Comparison of ENCODE assay signal across 10 cellular contexts in the genomic region with DNA sequence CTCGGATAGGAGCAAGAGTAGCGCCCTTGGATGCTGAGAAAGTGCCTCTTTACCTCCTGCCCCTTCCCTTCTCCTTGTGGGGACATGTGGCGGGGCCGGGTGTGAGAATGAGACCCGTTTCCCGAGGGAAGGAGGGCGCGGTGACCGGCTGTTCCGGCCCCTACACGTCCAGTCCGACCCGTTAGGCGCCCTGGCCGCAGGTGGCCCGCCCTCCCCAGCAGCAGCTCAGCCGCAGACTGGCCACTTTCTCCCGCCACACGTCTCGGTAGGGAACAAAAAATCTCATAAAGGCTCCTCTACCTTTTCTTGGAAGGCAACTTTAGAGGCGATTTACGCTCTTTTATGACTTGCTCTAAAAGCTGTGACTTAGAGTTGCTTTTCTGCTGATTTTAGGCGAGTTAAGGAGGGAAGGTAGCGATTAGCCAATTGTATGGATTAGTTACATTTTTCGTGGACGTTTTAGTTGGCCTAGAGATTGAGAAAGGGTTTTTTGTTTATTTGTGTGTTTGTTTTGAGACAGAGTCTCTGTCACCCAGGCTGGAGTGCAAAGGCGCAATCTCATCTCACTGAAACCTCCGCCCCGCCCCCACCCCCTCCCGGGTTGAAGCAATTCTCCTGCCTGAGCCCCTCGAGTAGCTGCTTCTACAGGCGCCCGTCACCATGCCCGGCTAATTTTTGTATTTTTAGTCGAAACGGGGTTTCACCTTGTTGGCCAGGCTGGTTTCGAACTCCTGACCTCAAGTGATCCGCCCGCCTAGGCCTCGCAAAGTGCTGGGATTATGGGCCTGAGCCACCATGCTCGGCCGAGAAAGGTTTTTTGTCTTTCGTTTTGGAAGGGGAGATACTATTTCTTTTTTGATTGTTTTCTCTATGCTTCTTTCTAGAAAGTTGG. TPM values are rescaled to one million over a fixed set of nuclear protein-coding genes. Genes with fewer than 3 reads are reported as not detected.
DNase-seq lines count a peak whose midpoint lies in the region; ATAC-seq, FAIRE-seq and TF ChIP-seq lines count a peak whose summit lies in the region.
"Had no signal": no experiment of that assay in that cellular context is flagged by ENCODE, and none has a peak within 500 bp of the region (broad histone marks: within the 10 kb centered on the region; RNA-seq: fewer than 3 reads in every experiment).

No MANE protein-coding gene starts in this region.

- POLR2A ChIA-PET in CD4-positive, alpha-beta T cell (lab: Charles Lee), result no interaction called here
- POLR2A ChIA-PET in IMR-90 (lab: Charles Lee; ENCODE audit: unreplicated experiment) (no interaction called here), H1 (lab: Charles Lee; ENCODE audit: partially characterized antibody) (interaction anchor here (0.9 to 1.1 kb wide), 2 partner anchors 11 to 41 kb away, joined by 3 to 4 read pairs; no protein-coding TSS in a partner anchor)
- POLR2A ChIA-PET in naive thymus-derived CD8-positive, alpha-beta T cell (lab: Charles Lee), result no interaction called here

- dilution Hi-C loops in IMR-90 (cut with HindIII; ENCODE audit: low sequenced_read_pairs, unreplicated experiment), result no loop called here

- intact Hi-C loops in CD4-positive, alpha-beta T cell (cut with DNase I, micrococcal nuclease), result no loop called here
- intact Hi-C loops in IMR-90 (cut with micrococcal nuclease), result no loop called here

- no peak overlapping the region for H4K91ac ChIP-seq in IMR-90 (ENCODE audit: insufficient read depth, low read depth, low read length)
- H4K91ac ChIP-seq in H1 (replicated peaks; ENCODE audit: insufficient read length, low read length), result peak overlapping the region; percentile 44

- TF ChIP-seq RAD21 in IMR-90 (IDR thresholded peaks at IDR 0.05; ENCODE audit: low read length) (no peak), H1 (IDR thresholded peaks at IDR 0.05 in 1 of 2, conservative IDR thresholded peaks at IDR 0.05 in 1 of 2; ENCODE audit: low read depth in 2 of 2, low read length in 2 of 2) (no peak)

- H3K18ac ChIP-seq in IMR-90 (ENCODE audit: low read depth, low read length), result no peak overlapping the region
- H3K18ac ChIP-seq in H1 (ENCODE audit: extremely low read depth, low read length), result peak overlapping the region; percentile 90

- CTCF ChIA-PET in CD4-positive, alpha-beta T cell (lab: Charles Lee), result no interaction called here
- CTCF ChIA-PET in IMR-90 (lab: Yijun Ruan, JAX), result interaction anchor here (0.5 kb wide), 1 partner anchor 244 kb away, joined by 6 read pairs; no protein-coding TSS in a partner anchor
- CTCF ChIA-PET in H1 (lab: Charles Lee; ENCODE audit: partially characterized antibody), result interaction anchor here (0.6 kb wide), 1 partner anchor 782 kb away, joined by 3 read pairs; no protein-coding TSS in a partner anchor

- H3K4me3 Mint-ChIP-seq in CD4-positive, alpha-beta T cell, result peak overlapping the region; percentile 81
- peak overlapping the region; percentile 31 to 81 (median 66) for H3K4me3 Mint-ChIP-seq in naive thymus-derived CD8-positive, alpha-beta T cell

- no peak overlapping the region for H4K5ac ChIP-seq in IMR-90 (ENCODE audit: low read depth, low read length)
- no peak overlapping the region for H4K5ac ChIP-seq in H1 (ENCODE audit: insufficient read length, low read depth, low read length)

- peak overlapping the region; percentile 20 for H2BK20ac ChIP-seq in IMR-90 (ENCODE audit: low read depth, low read length)
- no peak overlapping the region; the same call in 1 of the 2 replicates for H2BK20ac ChIP-seq in H1 (ENCODE audit: low read length)

- H3K79me1 ChIP-seq in IMR-90 (ENCODE audit: low read depth in 1 of 2, low read length in 2 of 2), result no peaks in the 10 kb centered on the region
- H3K79me1 ChIP-seq in H1 (ENCODE audit: low read depth, low read length), result no peaks in the 10 kb centered on the region

- peak overlapping the region; percentile 59 for H2AK5ac ChIP-seq in IMR-90 (ENCODE audit: low read depth, low read length)
- no peak overlapping the region for H2AK5ac ChIP-seq in H1 (ENCODE audit: low read depth, low read length)

- no peak for TF ChIP-seq CTCF in CD4-positive, alpha-beta T cell (IDR thresholded peaks at IDR 0.05)
- TF ChIP-seq CTCF in IMR-90 (conservative IDR thresholded peaks at IDR 0.05; ENCODE audit: low read depth, low read length) (no peak), H1 (IDR thresholded peaks at IDR 0.05; ENCODE audit: control extremely low read depth in 1 of 3, insufficient read depth in 1 of 3, low read depth in 1 of 3, low read length in 3 of 3) (no peak)

- H3K14ac ChIP-seq in IMR-90 (replicated peaks; ENCODE audit: low read depth, low read length) (no peak overlapping the region), H1 (ENCODE audit: insufficient read length) (no peak overlapping the region)

- no peak overlapping the region for H2BK120ac ChIP-seq in IMR-90 (ENCODE audit: low read depth, low read length)
- peak overlapping the region; percentile 10 for H2BK120ac ChIP-seq in H1 (replicated peaks; ENCODE audit: low read depth, low read length)

- no peaks in the 10 kb centered on the region for H3K36me3 Mint-ChIP-seq in CD4-positive, alpha-beta T cell (ENCODE audit: low read depth)
- H3K36me3 Mint-ChIP-seq in naive thymus-derived CD8-positive, alpha-beta T cell, result no peaks in the 10 kb centered on the region

- BruUV-seq in IMR-90 (replicated peaks; lab: Mats Ljungman, UMichigan), result no TSS peak

- peaks cover 4% of the 10 kb centered on the region; the same call in 1 of the 2 replicates for H3K9me1 ChIP-seq in IMR-90 (ENCODE audit: insufficient read depth, low read length)

- no peak overlapping the region for H3K4me3 ChIP-seq in IMR-90 (ENCODE audit: insufficient read depth, low read depth, low read length)
- peak overlapping the region; percentile 44 to 71 (median 61) for H3K4me3 ChIP-seq in H1 (ENCODE audit: extremely low read depth in 1 of 4, insufficient read depth in 2 of 4, low read depth in 3 of 4, low read length in 4 of 4)

- H2BK5ac ChIP-seq in IMR-90 (ENCODE audit: low read depth, low read length, poor library complexity, severe bottlenecking) (no peak overlapping the region), H1 (ENCODE audit: low read depth, low read length) (no peak overlapping the region)

- H2AK9ac ChIP-seq in IMR-90 (replicated peaks; ENCODE audit: low read depth, low read length, poor library complexity), result peak overlapping the region; percentile 90

- H2BK12ac ChIP-seq in H1 (ENCODE audit: low read depth, low read length), result peak overlapping the region; percentile 84; the same call in 1 of the 2 replicates

- ATAC-seq in CD4-positive, alpha-beta T cell (ENCODE audit: poor library complexity), result no peak
- ATAC-seq in IMR-90 (ENCODE audit: low read depth), result no peak
- ATAC-seq in naive thymus-derived CD8-positive, alpha-beta T cell, result no peak

- no peak overlapping the region for H2BK15ac ChIP-seq in IMR-90 (ENCODE audit: low read depth, low read length)
- H2BK15ac ChIP-seq in H1 (ENCODE audit: low read length), result peak overlapping the region; percentile 81; the same call in 1 of the 2 replicates

- H4K20me1 ChIP-seq in IMR-90 (ENCODE audit: insufficient read depth, low read length), result no peaks in the 10 kb centered on the region
- H4K20me1 ChIP-seq in H1 (replicated peaks in 1 of 2; ENCODE audit: control insufficient read depth in 1 of 2, insufficient read depth in 2 of 2, low read length in 2 of 2), result no peaks in the 10 kb centered on the region

- peaks cover 24% of the 10 kb centered on the region for H3K27me3 ChIP-seq in CD4-positive, alpha-beta T cell (ENCODE audit: control insufficient read depth, insufficient read depth, low read length)
- H3K27me3 ChIP-seq in IMR-90 (ENCODE audit: control insufficient read depth, insufficient read depth, low read length), result peaks cover 2% of the 10 kb centered on the region; the same call in 1 of the 2 replicates
- peaks cover 0 to 2% (median 0%) of the 10 kb centered on the region in 4 experiments; a peak in 1 of 7 replicates for H3K27me3 ChIP-seq in H1 (replicated peaks in 1 of 4; ENCODE audit: control insufficient read depth in 3 of 4, extremely low read depth in 1 of 4, insufficient read depth in 3 of 4, low read length in 3 of 4)

- in situ Hi-C loops in IMR-90 (cut with MboI; ENCODE audit: low sequenced_read_pairs), result no loop called here

- no peaks in the 10 kb centered on the region for H3K79me2 ChIP-seq in H1 (ENCODE audit: control insufficient read depth in 1 of 2, insufficient read depth in 2 of 2, low read length in 2 of 2)

- peak overlapping the region; percentile 93 for H2AFZ ChIP-seq in IMR-90 (replicated peaks; ENCODE audit: low read length, poor library complexity)
- peak overlapping the region; percentile 85 for H2AFZ ChIP-seq in H1 (ENCODE audit: low read length)

- H3K36me3 ChIP-seq in IMR-90 (ENCODE audit: control insufficient read depth, insufficient read depth, low read length) (no peaks in the 10 kb centered on the region), H1 (ENCODE audit: control insufficient read depth in 2 of 4, insufficient read depth in 4 of 4, low read length in 3 of 4) (no peaks in the 10 kb centered on the region)

- no peaks in the 10 kb centered on the region for H3K27me3 Mint-ChIP-seq in CD4-positive, alpha-beta T cell
- peaks cover 9 to 32% (median 21%) of the 10 kb centered on the region in 5 donors for H3K27me3 Mint-ChIP-seq in naive thymus-derived CD8-positive, alpha-beta T cell

- H4K8ac ChIP-seq in IMR-90 (ENCODE audit: low read depth in 2 of 2, low read length in 2 of 2) (peak overlapping the region in 1 of 2 experiments; percentile 28; a peak in 1 of 4 replicates), H1 (ENCODE audit: extremely low read depth, insufficient read depth, low read length) (peak overlapping the region; percentile 85; the same call in 1 of the 2 replicates)

- H3K9me3 ChIP-seq in CD4-positive, alpha-beta T cell (ENCODE audit: control insufficient read depth, low read length), result no peaks in the 10 kb centered on the region
- H3K9me3 ChIP-seq in IMR-90 (ENCODE audit: control insufficient read depth, insufficient read depth, low read length) (no peaks in the 10 kb centered on the region), H1 (ENCODE audit: insufficient read depth in 2 of 2, low read depth in 1 of 2, low read length in 1 of 2) (no peaks in the 10 kb centered on the region)

- no peak for TF ChIP-seq EP300 in H1 (IDR thresholded peaks at IDR 0.05; ENCODE audit: borderline replicate concordance in 1 of 2, low read depth in 2 of 2, low read length in 2 of 2)

- no peak overlapping the region for H3K27ac ChIP-seq in CD4-positive, alpha-beta T cell (ENCODE audit: low read depth, low read length)
- H3K27ac ChIP-seq in IMR-90 (ENCODE audit: insufficient read depth, low read length), result no peak overlapping the region
- H3K27ac ChIP-seq in H1 (ENCODE audit: low read depth, low read length), result peak overlapping the region; percentile 29; the same call in 1 of the 2 replicates

- 0 out of 2 replicates have a peak overlapping the region, but pooled peaks have one; percentile 22 for H3K4ac ChIP-seq in IMR-90 (ENCODE audit: low read depth, low read length)
- H3K4ac ChIP-seq in H1 (replicated peaks; ENCODE audit: insufficient read length, low read depth, low read length), result no peak overlapping the region

- peak overlapping the region; percentile 12 for H3K27ac Mint-ChIP-seq in CD4-positive, alpha-beta T cell
- H3K27ac Mint-ChIP-seq in naive thymus-derived CD8-positive, alpha-beta T cell, result no peak overlapping the region

- no peak for TF ChIP-seq POLR2A in IMR-90 (IDR thresholded peaks at IDR 0.05; ENCODE audit: low read depth, low read length)
- no peak for TF ChIP-seq POLR2A in H1 (IDR thresholded peaks at IDR 0.05; ENCODE audit: control extremely low read depth in 1 of 2, low read depth in 2 of 2, low read length in 2 of 2)

- H3K9ac ChIP-seq in IMR-90 (ENCODE audit: low read depth, low read length) (no peak overlapping the region), H1 (replicated peaks in 1 of 4; ENCODE audit: extremely low read depth in 1 of 4, low read depth in 3 of 4, low read length in 3 of 4) (peak overlapping the region in 3 of 4 experiments; percentile 42 to 49 (median 47); a peak in 4 of 7 replicates)

- H3K23me2 ChIP-seq in H1 (ENCODE audit: low read depth, low read length), result peaks cover 8% of the 10 kb centered on the region

- no peak overlapping the region for H3K56ac ChIP-seq in IMR-90 (ENCODE audit: extremely low read depth, insufficient read depth, low read length)
- no peak overlapping the region for H3K56ac ChIP-seq in H1 (replicated peaks; ENCODE audit: insufficient read length, low read depth, low read length)

- H3K4me1 Mint-ChIP-seq in CD4-positive, alpha-beta T cell (ENCODE audit: low read depth), result peaks cover 5% of the 10 kb centered on the region
- H3K4me1 Mint-ChIP-seq in naive thymus-derived CD8-positive, alpha-beta T cell, result peaks cover 0 to 8% (median 4%) of the 10 kb centered on the region in 4 donors

- FAIRE-seq in H1 (lab: Jason Lieb, UNC), result no peak
- FAIRE-seq: GM12891 had no signal

- H3K23ac ChIP-seq in IMR-90 (ENCODE audit: low read depth, low read length) (no peak overlapping the region; the same call in 1 of the 2 replicates), H1 (ENCODE audit: insufficient read length) (no peak overlapping the region)

- WGBS in IMR-90 (ENCODE audit: extremely low coverage in 2 of 2, insufficient read length in 1 of 2), 2 experiments, result 51% methylated on average over 21 of the region's 43 CpGs; no CpG with 5 or more reads in 1 of the 2 experiments
- 17% methylated on average over 33 of the region's 43 CpGs; no CpG with 5 or more reads in 1 of the 2 experiments for WGBS in H1 (ENCODE audit: extremely low coverage in 1 of 2, insufficient coverage in 1 of 2, insufficient read length in 1 of 2, insufficient replicate concordance in 2 of 2, low coverage in 1 of 2, low lambda C conversion rate in 2 of 2, missing lambda C conversion rate in 1 of 2), 2 experiments

- peaks cover 1% of the 10 kb centered on the region; the same call in 1 of the 2 replicates for H3K4me1 ChIP-seq in IMR-90 (ENCODE audit: control insufficient read depth, insufficient read depth, low read length)
- H3K4me1 ChIP-seq in H1 (replicated peaks in 1 of 4; ENCODE audit: control insufficient read depth in 3 of 4, insufficient read depth in 4 of 4, low read length in 3 of 4), result peaks cover 0 to 4% (median 2%) of the 10 kb centered on the region in 4 experiments; a peak in 3 of 7 replicates

- H3K4me2 ChIP-seq in IMR-90 (ENCODE audit: low read depth, low read length) (no peak overlapping the region; the same call in 1 of the 2 replicates), H1 (ENCODE audit: insufficient read depth in 1 of 2, low read depth in 2 of 2, low read length in 2 of 2) (peak overlapping the region; percentile 69 to 97)

- H3K9me3 Mint-ChIP-seq in CD4-positive, alpha-beta T cell, result no peaks in the 10 kb centered on the region
- H3K9me3 Mint-ChIP-seq in naive thymus-derived CD8-positive, alpha-beta T cell, result no peaks in the 10 kb centered on the region

- no peak for DNase-seq in CD4-positive, alpha-beta T cell
- DNase-seq in IMR-90 (no peak), H1 (ENCODE audit: low read depth in 1 of 2, low spot score in 2 of 2) (peak in 1 of 2 experiments; percentile 76), UCSD-AML1 (lab: John Stamatoyannopoulos, UW; ENCODE audit: unreplicated experiment) (no peak), hypothalamus (lab: John Stamatoyannopoulos, UW) (no peak), GOT3 (lab: John Stamatoyannopoulos, UW) (no peak), NCI-H774 (lab: John Stamatoyannopoulos, UW) (no peak)
- no peak for DNase-seq in naive thymus-derived CD8-positive, alpha-beta T cell

RNA-seq across cellular contexts. Expression of a gene that starts 8.3 kb away (rescaled TPM):
- not detected for total RNA-seq in CD4-positive, alpha-beta T cell
- total RNA-seq in IMR-90 (2012; rRNA removed), result not detected in 2 replicates
- polyA plus RNA-seq in IMR-90 (2012; rRNA removed) (not detected in 2 replicates), H1 (2011; rRNA removed) (0.14 and 0.17 TPM in 2 replicates)
- polyA plus RNA-seq in IMR-90 (2012; cell fraction: cytosol; rRNA removed), result not detected in 2 replicates
- not detected in 2 replicates for polyA plus RNA-seq in IMR-90 (2012; cell fraction: nucleus; rRNA removed; ENCODE audit: low replicate concordance)
- 0.22 TPM in 1 of 2 replicates, not detected in the other for total RNA-seq in H1 (2021; fragmentation: NEBNext Ultra II Directional; extraction: Animal tissue kit (Norgen Biotek cat#: 25700))
- polyA plus RNA-seq in H1 (2011; cell fraction: cytosol; rRNA removed), result 0.10 TPM
- 0.37 TPM for polyA plus RNA-seq in H1 (2011; cell fraction: nucleus; rRNA removed)
- polyA plus RNA-seq in H1 (2012, experiment 1 of 2), result 0.18 TPM in 1 of 4 replicates, not detected in the others
- not detected for polyA plus RNA-seq in H1 (2012, experiment 2 of 2)
- polyA plus RNA-seq in H1 (2013, experiment 1 of 2), result not detected
- 0.04 TPM for polyA plus RNA-seq in H1 (2013, experiment 2 of 2)
- polyA minus RNA-seq in H1 (2011; rRNA and poly(A)+ RNA removed), result 0.38 TPM in 1 of 2 replicates, not detected in the other
- not detected for polyA minus RNA-seq in H1 (2011; cell fraction: cytosol; rRNA and poly(A)+ RNA removed)
- polyA minus RNA-seq in H1 (2011; cell fraction: nucleus; rRNA and poly(A)+ RNA removed), result not detected
- not detected for total RNA-seq in naive thymus-derived CD8-positive, alpha-beta T cell
- not detected for polyA plus RNA-seq in naive thymus-derived CD8-positive, alpha-beta T cell
- total RNA-seq: NCI-H460 had no signal
